In genomic region chr1:9892563-9893528, GRCh38 we compare ENCODE assay signal across 8 cellular contexts. TPM values are rescaled to one million over a fixed set of nuclear protein-coding genes. Genes with fewer than 3 reads are reported as not detected.
DNase-seq lines count a peak whose midpoint lies in the region; ATAC-seq and TF ChIP-seq lines count a peak whose summit lies in the region.

No MANE protein-coding gene starts in this region.

- no peaks in the 10 kb centered on the region for H3K9me3 Mint-ChIP-seq in brain

- ATAC-seq in lung (ENCODE audit: insufficient read depth, low FRiP score) (no peak), GM21381 (IDR thresholded peaks at IDR 0.05; ENCODE audit: unreplicated experiment) (no peak)

- H3K36me3 ChIP-seq in BLaER1 (no peaks in the 10 kb centered on the region), lung (ENCODE audit: control insufficient read depth in 2 of 2, insufficient read depth in 2 of 2, low read length in 2 of 2) (peaks cover 0 to 3% of the 10 kb centered on the region in 2 donors)

- peak overlapping the region; percentile 60 for H3K27ac ChIP-seq in BLaER1
- peak overlapping the region; percentile 73 to 75 for H3K27ac ChIP-seq in lung (ENCODE audit: low read depth in 1 of 2, low read length in 1 of 2)

- H3K27ac Mint-ChIP-seq in brain = peak overlapping the region in 4 of 5 experiments; percentile 47 to 76 (median 56)

- H3K4me1 ChIP-seq in BLaER1 (peaks cover 66% of the 10 kb centered on the region), lung (ENCODE audit: control insufficient read depth in 2 of 2, insufficient read depth in 2 of 2, low read length in 2 of 2) (peaks cover 10 to 23% of the 10 kb centered on the region in 2 donors)

- peak overlapping the region; percentile 35 for H3K9ac ChIP-seq in BLaER1

- WGBS in lung, 2 donors = 30 to 44% methylated on average over 14 of the region's 14 CpGs

- H3K9me3 ChIP-seq in BLaER1 (no peaks in the 10 kb centered on the region), lung (ENCODE audit: control insufficient read depth in 2 of 2, insufficient read depth in 1 of 2, low read length in 1 of 2) (no peaks in the 10 kb centered on the region)

- H3K4me3 Mint-ChIP-seq in brain = peak overlapping the region in 1 of 5 experiments; percentile 22

- H3K27me3 Mint-ChIP-seq in brain = peaks cover 2% of the 10 kb centered on the region

- DNase-seq in M059J (ENCODE audit: low read depth) (peak; percentile 97), lung (ENCODE audit: low spot score) (peak; percentile 39), GM10248 (ENCODE audit: extremely low spot score) (no peak)
- DNase-seq in activated CD8-positive, alpha-beta memory T cell treated with anti-CD3 and anti-CD28 coated beads, Interleukin-2, amount 50 U/mL, for 48 hours = no peak
- DNase-seq in activated CD4-positive, alpha-beta T cell treated with anti-CD3 and anti-CD28 coated beads for 1 hour = no peak

- POLR2A ChIA-PET in GM10248 (lab: Yijun Ruan, JAX) = no interaction called here

- TF ChIP-seq CTCF in brain (conservative IDR thresholded peaks at IDR 0.05) = no peak
- TF ChIP-seq CTCF in lung (IDR thresholded peaks at IDR 0.05; ENCODE audit: control extremely low read depth, extremely low read depth) = no peak
- TF ChIP-seq CTCF in GM10248 (IDR thresholded peaks at IDR 0.05; ENCODE audit: control extremely low read depth, extremely low read depth, low read depth, missing control alignments) = no peak

- peaks cover 17% of the 10 kb centered on the region for H4K20me1 ChIP-seq in BLaER1

- H3K4me2 ChIP-seq in BLaER1 = peak overlapping the region; percentile 86

- peaks cover 44% of the 10 kb centered on the region for H3K4me1 Mint-ChIP-seq in brain

- H3K36me3 Mint-ChIP-seq in brain = no peaks in the 10 kb centered on the region

- H3K4me3 ChIP-seq in BLaER1 = peak overlapping the region; percentile 40
- H3K4me3 ChIP-seq in lung = no peak overlapping the region

- H3K27me3 ChIP-seq in BLaER1 (no peaks in the 10 kb centered on the region), lung (ENCODE audit: control insufficient read depth, insufficient read depth) (no peaks in the 10 kb centered on the region)

- CTCF ChIA-PET in GM10248 (lab: Yijun Ruan, JAX) = interaction anchor here (0.9 to 1.8 kb wide), 6 partner anchors 18 to 277 kb away, joined by 3 to 7 read pairs (median 4); partner anchors contain the start of gene CTNNBIP1

RNA-seq across cellular contexts. Expression of gene CTNNBIP1, which starts 17.2 kb away (rescaled TPM):
- 35.7 and 37.1 TPM in 2 replicates for total RNA-seq in M059J (2014; rRNA removed; shearing (Covaris generic))
- polyA plus RNA-seq in brain (ENCODE audit: insufficient read depth, low read depth, low replicate concordance) = 84.5 TPM
- 10 to 100 TPM; 31.4 to 57.1 TPM for total RNA-seq in lung
- polyA plus RNA-seq in lung = 10 to 100 TPM; 31.2 to 33.1 TPM

RNA-seq across cellular contexts. Expression of gene LZIC, which starts 50.3 kb away (rescaled TPM):
- 17.5 and 33.0 TPM in 2 replicates for total RNA-seq in M059J (2014; rRNA removed; shearing (Covaris generic))
- polyA plus RNA-seq in brain (ENCODE audit: insufficient read depth, low read depth, low replicate concordance) (60.4 TPM), lung (10 to 100 TPM; 10.8 to 16.6 TPM)
- total RNA-seq in lung = 10 to 100 TPM; 23.8 to 54.6 TPM

RNA-seq across cellular contexts. Expression of gene NMNAT1, which starts 50.4 kb away (rescaled TPM):
- total RNA-seq in M059J (2014; rRNA removed; shearing (Covaris generic)) = 12.8 and 13.8 TPM in 2 replicates
- polyA plus RNA-seq in brain (ENCODE audit: insufficient read depth, low read depth, low replicate concordance) = 7.7 TPM
- 1 to 10 TPM; 7.9 to 8.6 TPM for total RNA-seq in lung
- polyA plus RNA-seq in lung = 1 to 10 TPM; 4.1 to 5.7 TPM

Comparison
In these comparisons a context has a peak if more than half of its experiments do, and no peak if none do; other contexts are left out.
1. DNase-seq: peak in M059J (single experiment) and lung (single experiment); none in activated CD8-positive, alpha-beta memory T cell treated with anti-CD3 and anti-CD28 coated beads, Interleukin-2, amount 50 U/mL, for 48 hours (single experiment), activated CD4-positive, alpha-beta T cell treated with anti-CD3 and anti-CD28 coated beads for 1 hour (single experiment) and GM10248 (single experiment).